In the genomic region with DNA sequence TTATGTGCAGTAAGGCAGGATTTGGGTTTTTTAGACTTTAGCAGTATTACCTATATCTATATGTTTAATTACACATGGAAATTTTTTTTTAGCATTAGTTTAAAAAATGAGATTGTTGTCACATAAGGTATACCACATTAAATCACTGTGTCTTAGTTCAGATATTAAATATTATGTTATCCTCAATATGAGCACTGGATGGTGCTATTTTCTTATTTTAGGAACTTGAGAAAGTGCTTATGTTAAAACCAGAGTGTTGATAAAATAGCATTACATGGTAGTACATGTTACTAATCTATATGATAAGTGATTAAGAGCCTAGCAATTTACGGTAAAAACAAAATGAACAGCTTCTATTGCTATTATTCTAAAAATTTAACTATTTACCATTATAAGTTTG, we compare ENCODE assay signal across 9 cellular contexts. TPM values are rescaled to one million over a fixed set of nuclear protein-coding genes. Genes with fewer than 3 reads are reported as not detected.
DNase-seq lines count a peak whose midpoint lies in the region; ATAC-seq and TF ChIP-seq lines count a peak whose summit lies in the region.
"Had no signal": no experiment of that assay in that cellular context is flagged by ENCODE, and none has a peak within 500 bp of the region (broad histone marks: within the 10 kb centered on the region; RNA-seq: fewer than 3 reads in every experiment).

No MANE protein-coding gene starts in this region.

- no peak for TF ChIP-seq EP300 in transverse colon (IDR thresholded peaks at IDR 0.05; ENCODE audit: low read depth)

- H2AFZ ChIP-seq in PC-3 (ENCODE audit: low read length) = no peak overlapping the region

- H3K36me3 ChIP-seq in PC-3 (ENCODE audit: low read depth, low read length) = peaks cover 7% of the 10 kb centered on the region; the same call in 1 of the 2 replicates
- H3K36me3 ChIP-seq in transverse colon = peaks cover 0 to 17% (median 5%) of the 10 kb centered on the region in 4 donors

- POLR2A ChIA-PET in PC-3 (lab: Charles Lee; ENCODE audit: unreplicated experiment) = no interaction called here

- CTCF ChIA-PET in PC-3 (lab: Charles Lee) = no interaction called here

- no peaks in the 10 kb centered on the region for H3K79me2 ChIP-seq in PC-3 (ENCODE audit: low read length)

- no peak for TF ChIP-seq POLR2A in transverse colon (IDR thresholded peaks at IDR 0.05)

- H3K9me3 Mint-ChIP-seq in activated T-helper 1 cell treated with anti-CD3 and anti-CD28 coated beads, Interleukin-12 subunit alpha, Interleukin-12 subunit beta, Interleukin-2, Interleukin-4 antibody, amounts not matched to agents 30 ng/mL and 10 ng/mL and 1 ng/mL, durations not matched to agents 14 hours and 24 hours and 36 hours = no peaks in the 10 kb centered on the region

- ATAC-seq in PC-3 (peak; percentile 61), HG02840 (IDR thresholded peaks at IDR 0.05; ENCODE audit: low FRiP score, unreplicated experiment) (no peak), HG02588 (IDR thresholded peaks at IDR 0.05; ENCODE audit: unreplicated experiment) (no peak)

- WGBS in transverse colon (ENCODE audit: low coverage in 1 of 2), 2 donors = 90 to 100% methylated on average over 1 of the region's 1 CpG

- no peak overlapping the region for H3K4me3 Mint-ChIP-seq in activated T-helper 1 cell treated with anti-CD3 and anti-CD28 coated beads, Interleukin-12 subunit alpha, Interleukin-12 subunit beta, Interleukin-2, Interleukin-4 antibody, amounts not matched to agents 30 ng/mL and 10 ng/mL and 1 ng/mL, durations not matched to agents 14 hours and 24 hours and 36 hours

- H3K9me3 ChIP-seq in PC-3 (ENCODE audit: low read length) (no peaks in the 10 kb centered on the region), transverse colon (no peaks in the 10 kb centered on the region)

- H3K27ac ChIP-seq in PC-3 (ENCODE audit: low read length) = no peak overlapping the region
- no peak overlapping the region for H3K27ac ChIP-seq in transverse colon

- no TSS peak for BruUV-seq in PC-3 (replicated peaks; lab: Mats Ljungman, UMichigan)

- no peak overlapping the region for H3K4me2 ChIP-seq in PC-3 (ENCODE audit: low read length)

- H3K27me3 Mint-ChIP-seq in activated T-helper 1 cell treated with anti-CD3 and anti-CD28 coated beads, Interleukin-12 subunit alpha, Interleukin-12 subunit beta, Interleukin-2, Interleukin-4 antibody, amounts not matched to agents 30 ng/mL and 10 ng/mL and 1 ng/mL, durations not matched to agents 14 hours and 24 hours and 36 hours (ENCODE audit: insufficient read depth) = no peaks in the 10 kb centered on the region

- H3K9ac ChIP-seq in PC-3 (ENCODE audit: low read length) = no peak overlapping the region

- H3K27ac Mint-ChIP-seq in activated T-helper 1 cell treated with anti-CD3 and anti-CD28 coated beads, Interleukin-12 subunit alpha, Interleukin-12 subunit beta, Interleukin-2, Interleukin-4 antibody, amounts not matched to agents 30 ng/mL and 10 ng/mL and 1 ng/mL, durations not matched to agents 14 hours and 24 hours and 36 hours = no peak overlapping the region

- no peaks in the 10 kb centered on the region for H3F3A ChIP-seq in PC-3 (ENCODE audit: low read length, unreplicated experiment)

- no peaks in the 10 kb centered on the region for H3K4me1 Mint-ChIP-seq in activated T-helper 1 cell treated with anti-CD3 and anti-CD28 coated beads, Interleukin-12 subunit alpha, Interleukin-12 subunit beta, Interleukin-2, Interleukin-4 antibody, amounts not matched to agents 30 ng/mL and 10 ng/mL and 1 ng/mL, durations not matched to agents 14 hours and 24 hours and 36 hours (ENCODE audit: low read depth)

- intact Hi-C loops in PC-3 (cut with micrococcal nuclease) = loop anchor here (1.0 to 10.0 kb wide), 7 partner anchors 85 to 701 kb away; no protein-coding TSS in a partner anchor
- intact Hi-C loops in transverse colon (cut with DNase I; ENCODE audit: low total_unique reads) = no loop called here
- intact Hi-C loops in activated T-helper 1 cell treated with anti-CD3 and anti-CD28 coated beads, Interleukin-12 subunit alpha, Interleukin-12 subunit beta, Interleukin-2, Interleukin-4 antibody, amounts not matched to agents 30 ng/mL and 10 ng/mL and 1 ng/mL, durations not matched to agents 14 hours and 24 hours and 36 hours (cut with micrococcal nuclease) = loop anchor here (1.0 to 10.0 kb wide), 6 partner anchors 87 to 701 kb away; no protein-coding TSS in a partner anchor

- H3K4me3 ChIP-seq in PC-3 (ENCODE audit: low read length) (no peak overlapping the region), transverse colon (no peak overlapping the region)

- no peaks in the 10 kb centered on the region for H3K4me1 ChIP-seq in PC-3 (ENCODE audit: insufficient read depth, low read length)
- H3K4me1 ChIP-seq in transverse colon = no peaks in the 10 kb centered on the region

- DNase-seq in NCI-H510A treated with DMSO at 0.1 percent for 48 hours (lab: John Stamatoyannopoulos, UW) = peak; percentile 50
- DNase-seq in NCI-H510A (lab: John Stamatoyannopoulos, UW) = no peak
- DNase-seq in PC-3 = peak; percentile 62
- DNase-seq in fibroblast of peridontal ligament (ENCODE audit: extremely low read depth) = peak; percentile 70
- no peak for DNase-seq in transverse colon
- DNase-seq in activated T-helper 1 cell treated with anti-CD3 and anti-CD28 coated beads, Interleukin-12 subunit alpha, Interleukin-12 subunit beta, Interleukin-2, Interleukin-4 antibody, amounts not matched to agents 30 ng/mL and 10 ng/mL and 1 ng/mL, durations not matched to agents 14 hours and 24 hours and 36 hours (ENCODE audit: low spot score) = no peak

- TF ChIP-seq CTCF in PC-3 (conservative IDR thresholded peaks at IDR 0.05; ENCODE audit: low read depth, low read length) (peak; percentile 63), transverse colon (IDR thresholded peaks at IDR 0.05) (peak; percentile 29 to 54 (median 41))

- no peaks in the 10 kb centered on the region for H3K9me2 ChIP-seq in PC-3 (replicated peaks; ENCODE audit: low read length)

- no peaks in the 10 kb centered on the region for H3K27me3 ChIP-seq in PC-3 (ENCODE audit: low read length)
- H3K27me3 ChIP-seq in transverse colon = no peaks in the 10 kb centered on the region

- peaks cover 18% of the 10 kb centered on the region for H3K36me3 Mint-ChIP-seq in activated T-helper 1 cell treated with anti-CD3 and anti-CD28 coated beads, Interleukin-12 subunit alpha, Interleukin-12 subunit beta, Interleukin-2, Interleukin-4 antibody, amounts not matched to agents 30 ng/mL and 10 ng/mL and 1 ng/mL, durations not matched to agents 14 hours and 24 hours and 36 hours (ENCODE audit: low read depth)

- H4K20me1 ChIP-seq in PC-3 (ENCODE audit: low read length) = no peaks in the 10 kb centered on the region

- in situ Hi-C loops in transverse colon (cut with MboI; ENCODE audit: low pct_ligation_motif_present in 1 of 4, low pct_unique_long_range_greater_than_20kb in 1 of 4, low sequenced_read_pairs in 3 of 4) = loop anchor here in 3 of 4 donors (25.0 kb wide), 1 partner anchor 617 kb away; no protein-coding TSS in a partner anchor

RNA-seq across cellular contexts. Expression of a gene that starts 28.8 kb away (rescaled TPM):
- total RNA-seq in PC-3 (2014; rRNA removed) = 18.6 and 26.6 TPM in 2 replicates
- total RNA-seq in transverse colon = 10 to 100 TPM in 3 of 4 donors, 1 to 10 TPM in 1; 8.4 to 41.9 (median 26.1) TPM
- 29.6 and 31.6 TPM in 2 replicates for total RNA-seq in activated T-helper 1 cell treated with anti-CD3 and anti-CD28 coated beads, Interleukin-12 subunit alpha, Interleukin-12 subunit beta, Interleukin-2, Interleukin-4 antibody, amounts not matched to agents 30 ng/mL and 10 ng/mL and 1 ng/mL, durations not matched to agents 14 hours and 24 hours and 36 hours

RNA-seq across cellular contexts. Expression of a gene that starts 45.1 kb away (rescaled TPM):
- total RNA-seq in PC-3 (2014; rRNA removed) = 6.0 and 8.9 TPM in 2 replicates
- total RNA-seq in transverse colon = 10 to 100 TPM in 2 of 4 donors, 1 to 10 TPM in 1, under 1 TPM in 1; 0.40 to 21.3 (median 14.6) TPM
- 13.6 and 14.2 TPM in 2 replicates for total RNA-seq in activated T-helper 1 cell treated with anti-CD3 and anti-CD28 coated beads, Interleukin-12 subunit alpha, Interleukin-12 subunit beta, Interleukin-2, Interleukin-4 antibody, amounts not matched to agents 30 ng/mL and 10 ng/mL and 1 ng/mL, durations not matched to agents 14 hours and 24 hours and 36 hours

RNA-seq across cellular contexts. Expression of a gene that starts 59.8 kb away (rescaled TPM):
- total RNA-seq in PC-3 (2014; rRNA removed) (0.26 TPM in 1 of 2 replicates, not detected in the other), transverse colon (1 to 10 TPM in 3 of 4 donors, under 1 TPM in 1; 0.60 to 4.4 (median 4.1) TPM)
- not detected in 2 replicates for total RNA-seq in activated T-helper 1 cell treated with anti-CD3 and anti-CD28 coated beads, Interleukin-12 subunit alpha, Interleukin-12 subunit beta, Interleukin-2, Interleukin-4 antibody, amounts not matched to agents 30 ng/mL and 10 ng/mL and 1 ng/mL, durations not matched to agents 14 hours and 24 hours and 36 hours
- total RNA-seq: T-helper 2 cell treated with Interferon-gamma antibody and Interleukin-4, amounts not matched to agents 100 ng/mL and 5 ng/mL, for 36 hours had no signal

Comparison
In these comparisons a context has a peak if more than half of its experiments do, and no peak if none do; other contexts are left out.
1. DNase-seq: peak in NCI-H510A treated with DMSO at 0.1 percent for 48 hours (single experiment), PC-3 (single experiment) and fibroblast of peridontal ligament (single experiment); none in NCI-H510A (single experiment), transverse colon (single experiment) and activated T-helper 1 cell treated with anti-CD3 and anti-CD28 coated beads, Interleukin-12 subunit alpha, Interleukin-12 subunit beta, Interleukin-2, Interleukin-4 antibody, amounts not matched to agents 30 ng/mL and 10 ng/mL and 1 ng/mL, durations not matched to agents 14 hours and 24 hours and 36 hours (single experiment).